32 cellular contexts compared by ENCODE assay signal in genomic region chr16:30600929-30601328, GRCh38. TPM values are rescaled to one million over a fixed set of nuclear protein-coding genes. Genes with fewer than 3 reads are reported as not detected.
DNase-seq lines count a peak whose midpoint lies in the region; ATAC-seq and TF ChIP-seq lines count a peak whose summit lies in the region.
"Had no signal": no experiment of that assay in that cellular context is flagged by ENCODE, and none has a peak within 500 bp of the region (broad histone marks: within the 10 kb centered on the region; RNA-seq: fewer than 3 reads in every experiment).

No MANE protein-coding gene starts in this region.

- H3K9me3 Mint-ChIP-seq in activated T-cell treated with anti-CD3 and anti-CD28 coated beads, Interleukin-2, amount 50 U/mL, for 72 hours = no peaks in the 10 kb centered on the region
- no peaks in the 10 kb centered on the region for H3K9me3 Mint-ChIP-seq in stimulated activated effector memory CD8-positive, alpha-beta T cell treated with anti-CD3 and anti-CD28 coated beads, Interleukin-12 subunit alpha, Interleukin-12 subunit beta, amount 100 ng/mL, for 72 hours
- H3K9me3 Mint-ChIP-seq: CD4-positive, alpha-beta memory T cell; CD4-positive, alpha-beta T cell; CD4-positive, CD25-positive, alpha-beta regulatory T cell; CD8-positive, alpha-beta memory T cell; CD8-positive, alpha-beta T cell had no signal

- H3K4me1 ChIP-seq in HEK293 (ENCODE audit: control insufficient read depth, insufficient read depth, low read length) = no peaks in the 10 kb centered on the region
- H3K4me1 ChIP-seq: A549, BE2C, BLaER1, Caco-2 had no signal

- H3K4me3 ChIP-seq in HEK293 (ENCODE audit: low read depth, low read length) = no peak overlapping the region
- H3K4me3 ChIP-seq: A549; BLaER1; BLaER1 treated with 17β-estradiol and CSF1 and Interleukin-3, amounts not matched to agents 10 nM and 100 nM had no signal

- peaks cover 0 to 10% of the 10 kb centered on the region in 2 donors for H3K36me3 Mint-ChIP-seq in activated T-cell treated with anti-CD3 and anti-CD28 coated beads, Interleukin-2, amount 50 U/mL, for 72 hours (ENCODE audit: insufficient read depth in 2 of 2)
- peaks cover 32% of the 10 kb centered on the region for H3K36me3 Mint-ChIP-seq in stimulated activated effector memory CD8-positive, alpha-beta T cell treated with anti-CD3 and anti-CD28 coated beads, Interleukin-12 subunit alpha, Interleukin-12 subunit beta, amount 100 ng/mL, for 72 hours

- H3K27me3 Mint-ChIP-seq in activated T-cell treated with anti-CD3 and anti-CD28 coated beads, Interleukin-2, amount 50 U/mL, for 72 hours (ENCODE audit: low read depth) = no peaks in the 10 kb centered on the region
- H3K27me3 Mint-ChIP-seq: B cell; CD4-positive, alpha-beta memory T cell; CD4-positive, alpha-beta T cell; CD4-positive, CD25-positive, alpha-beta regulatory T cell; CD8-positive, alpha-beta memory T cell had no signal

- no peak for ATAC-seq in activated T-cell treated with anti-CD3 and anti-CD28 coated beads, Interleukin-2, amount 50 U/mL, for 72 hours (replicated peaks in 1 of 2)
- ATAC-seq in stimulated activated effector memory CD8-positive, alpha-beta T cell treated with anti-CD3 and anti-CD28 coated beads, Interleukin-12 subunit alpha, Interleukin-12 subunit beta, amount 100 ng/mL, for 72 hours = no peak
- ATAC-seq: A549; CD8-positive, alpha-beta T cell had no signal

- POLR2A ChIA-PET in HEK293 (lab: Yijun Ruan, JAX) = interaction anchor here (0.5 to 2.2 kb wide), 4 partner anchors 8 to 33 kb away, joined by 6 to 7 read pairs (median 7); partner anchors contain the start of gene ZNF689

- peaks cover 11% of the 10 kb centered on the region for H3K4me1 Mint-ChIP-seq in activated T-cell treated with anti-CD3 and anti-CD28 coated beads, Interleukin-2, amount 50 U/mL, for 72 hours (ENCODE audit: low read depth)
- H3K4me1 Mint-ChIP-seq in stimulated activated effector memory CD8-positive, alpha-beta T cell treated with anti-CD3 and anti-CD28 coated beads, Interleukin-12 subunit alpha, Interleukin-12 subunit beta, amount 100 ng/mL, for 72 hours = no peaks in the 10 kb centered on the region

- CTCF ChIA-PET in HEK293 (lab: Yijun Ruan, JAX) = interaction anchor here (0.5 to 1.7 kb wide), 6 partner anchors 150 to 519 kb away, joined by 4 to 10 read pairs (median 5); partner anchors contain the start of gene DCTPP1

- no peaks in the 10 kb centered on the region for H3K9me3 ChIP-seq in HEK293 (ENCODE audit: control insufficient read depth, insufficient read depth, low read depth, low read length)
- H3K9me3 ChIP-seq: BE2C; BLaER1; BLaER1 treated with 17β-estradiol and CSF1 and Interleukin-3, amounts not matched to agents 10 nM and 100 nM; Caco-2 had no signal

- H3K36me3 ChIP-seq in HEK293 (ENCODE audit: control insufficient read depth in 2 of 2, insufficient read depth in 1 of 2, low read length in 2 of 2) = peaks cover 11 to 42% of the 10 kb centered on the region in 2 experiments

- H3K4me3 Mint-ChIP-seq in activated T-cell treated with anti-CD3 and anti-CD28 coated beads, Interleukin-2, amount 50 U/mL, for 72 hours = no peak overlapping the region
- H3K4me3 Mint-ChIP-seq in stimulated activated effector memory CD8-positive, alpha-beta T cell treated with anti-CD3 and anti-CD28 coated beads, Interleukin-12 subunit alpha, Interleukin-12 subunit beta, amount 100 ng/mL, for 72 hours = no peak overlapping the region
- H3K4me3 Mint-ChIP-seq: B cell; CD14-positive monocyte; CD4-positive, alpha-beta memory T cell; CD4-positive, alpha-beta T cell; CD8-positive, alpha-beta memory T cell; CD8-positive, alpha-beta T cell had no signal

- peak overlapping the region; percentile 53 for H3K27ac Mint-ChIP-seq in activated T-cell treated with anti-CD3 and anti-CD28 coated beads, Interleukin-2, amount 50 U/mL, for 72 hours
- peak overlapping the region; percentile 48 for H3K27ac Mint-ChIP-seq in stimulated activated effector memory CD8-positive, alpha-beta T cell treated with anti-CD3 and anti-CD28 coated beads, Interleukin-12 subunit alpha, Interleukin-12 subunit beta, amount 100 ng/mL, for 72 hours
- H3K27ac Mint-ChIP-seq: B cell; CD14-positive monocyte; CD4-positive, alpha-beta memory T cell; CD4-positive, alpha-beta T cell; CD4-positive, CD25-positive, alpha-beta regulatory T cell; CD8-positive, alpha-beta T cell had no signal

- H3K27ac ChIP-seq in HEK293 (ENCODE audit: extremely low read depth, low read depth, low read length) (no peak overlapping the region), VCaP (peak overlapping the region; percentile 50; the same call in 1 of the 2 replicates)
- H3K27ac ChIP-seq: 22Rv1; A549; BLaER1; BLaER1 treated with 17β-estradiol and CSF1 and Interleukin-3, amounts not matched to agents 10 nM and 100 nM had no signal

- DNase-seq in activated T-cell treated with anti-CD3 and anti-CD28 coated beads, Interleukin-2, amount 50 U/mL, for 72 hours = no peak
- DNase-seq in activated T-cell treated with anti-CD3 and anti-CD28 coated beads, Interleukin-2, amount 50 U/mL, for 48 hours = no peak
- DNase-seq in stimulated activated effector memory CD8-positive, alpha-beta T cell treated with anti-CD3 and anti-CD28 coated beads, Interleukin-12 subunit alpha, Interleukin-12 subunit beta, amount 100 ng/mL, for 72 hours (ENCODE audit: low spot score in 2 of 2) = no peak
- DNase-seq in SW 1271 (lab: John Stamatoyannopoulos, UW) (no peak), NCI-H446 treated with DMSO at 0.1 percent for 48 hours (lab: John Stamatoyannopoulos, UW) (no peak), kidney glomerular epithelial cell (lab: John Stamatoyannopoulos, UW) (no peak)
- DNase-seq: 8988T; ACHN; AML-193; BE2C; C1 segment of cervical spinal cord; Caco-2; Calu3; CD4-positive, alpha-beta memory T cell; CD4-positive, alpha-beta T cell; CD4-positive, CD25-positive, alpha-beta regulatory T cell; CD8-positive, alpha-beta memory T cell; CD8-positive, alpha-beta T cell; COR-L47; DMS 273 treated with DMSO at 0.1 percent for 48 hours; DMS153; DND-41; EL had no signal

- TF ChIP-seq CTCF in HEK293 (tag by site-specific recombination; IDR thresholded peaks at IDR 0.05) = no peak
- TF ChIP-seq CTCF in VCaP (conservative IDR thresholded peaks at IDR 0.05) = no peak

TF ChIP-seq in HEK293, 187 proteins besides CTCF, POLR2A, EP300 and RAD21:
- TF ChIP-seq ZNF670 (tag by site-specific recombination; IDR thresholded peaks at IDR 0.05; ENCODE audit: low read depth) = no peak
- TF ChIP-seq ZNF248 (tag by site-specific recombination; IDR thresholded peaks at IDR 0.05) = peak; percentile 99

RNA-seq across cellular contexts. Expression of gene ZNF689, which starts 9.3 kb away (rescaled TPM):
- 10 to 100 TPM; 12.8 to 17.7 TPM for total RNA-seq in activated T-cell treated with anti-CD3 and anti-CD28 coated beads, Interleukin-2, amount 50 U/mL, for 72 hours

RNA-seq across cellular contexts. Expression of gene ZNF785, which starts 15.4 kb away (rescaled TPM):
- total RNA-seq in activated T-cell treated with anti-CD3 and anti-CD28 coated beads, Interleukin-2, amount 50 U/mL, for 72 hours = 10 to 100 TPM; 10.9 to 12.6 TPM
- total RNA-seq: A172 had no signal

RNA-seq across cellular contexts. Expression of gene ZNF688, which starts 29.4 kb away (rescaled TPM):
- 10 to 100 TPM; 14.5 TPM for total RNA-seq in activated T-cell treated with anti-CD3 and anti-CD28 coated beads, Interleukin-2, amount 50 U/mL, for 72 hours

RNA-seq across cellular contexts. Expression of gene ZNF764, which starts 42.8 kb away (rescaled TPM):
- total RNA-seq in activated T-cell treated with anti-CD3 and anti-CD28 coated beads, Interleukin-2, amount 50 U/mL, for 72 hours = 10 to 100 TPM; 10.7 to 12.7 TPM

RNA-seq across cellular contexts. Expression of gene PRR14, which starts 49.8 kb away (rescaled TPM):
- total RNA-seq in activated T-cell treated with anti-CD3 and anti-CD28 coated beads, Interleukin-2, amount 50 U/mL, for 72 hours = 100 to 1,000 TPM; 108 to 124 TPM
